ENCODE assay signal across 1 cellular context in the genomic region with DNA sequence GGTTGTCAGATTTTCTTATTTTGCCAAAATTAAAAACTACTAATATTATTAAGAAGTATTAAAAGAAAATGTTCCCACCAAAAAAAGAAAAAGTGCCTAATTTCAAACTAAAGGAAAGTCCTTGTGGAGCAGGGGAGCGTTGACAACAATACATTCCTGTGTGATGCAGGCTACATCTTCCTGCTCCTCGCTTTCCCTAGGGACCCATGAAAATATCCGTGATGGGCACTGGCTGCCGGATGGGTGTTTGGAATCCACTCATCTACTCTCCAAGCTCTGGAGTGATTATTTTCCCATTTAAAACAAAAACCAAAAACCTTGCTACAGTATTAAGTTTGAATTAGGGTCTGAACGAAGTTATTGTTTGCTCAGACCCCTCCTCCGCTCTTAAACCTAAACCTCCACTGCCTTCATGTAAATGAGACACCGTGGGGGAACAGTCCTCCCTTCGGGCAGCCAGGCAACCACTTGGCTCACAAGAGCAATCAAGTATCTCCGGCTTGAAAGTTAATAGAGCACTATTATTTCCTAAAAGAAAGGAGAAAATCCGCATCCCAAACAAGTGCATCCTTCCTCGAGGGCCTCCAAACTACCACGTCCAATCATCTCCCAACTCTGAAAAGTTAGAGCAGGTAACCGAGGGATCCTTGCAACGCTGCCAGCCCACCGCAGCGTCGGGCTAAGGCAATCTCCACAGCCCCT.
TF ChIP-seq lines count a peak whose summit lies in the region.

No MANE protein-coding gene starts in this region.

TF ChIP-seq in A549, 52 proteins besides CTCF, POLR2A, EP300 and RAD21 (continued from another document):
- TF ChIP-seq NR3C1 (IDR thresholded peaks at IDR 0.05) (no peak), GATA3 (IDR thresholded peaks at IDR 0.05; ENCODE audit: borderline replicate concordance) (no peak), ESRRA (IDR thresholded peaks at IDR 0.05; ENCODE audit: borderline replicate concordance, low read length) (no peak), ZSCAN20 (CRISPR knock-in tag; IDR thresholded peaks at IDR 0.05) (0 out of 2 replicates have a peak, but pooled peaks have one; percentile 39), KDM5A (IDR thresholded peaks at IDR 0.05) (no peak), RARB (CRISPR knock-in tag; IDR thresholded peaks at IDR 0.05) (peak; percentile 49; the same call in 1 of the 2 replicates), EHMT2 (IDR thresholded peaks at IDR 0.05; ENCODE audit: low read depth) (no peak), NFE2L2 (conservative IDR thresholded peaks at IDR 0.05; ENCODE audit: low read length) (no peak)
